In the genomic region with DNA sequence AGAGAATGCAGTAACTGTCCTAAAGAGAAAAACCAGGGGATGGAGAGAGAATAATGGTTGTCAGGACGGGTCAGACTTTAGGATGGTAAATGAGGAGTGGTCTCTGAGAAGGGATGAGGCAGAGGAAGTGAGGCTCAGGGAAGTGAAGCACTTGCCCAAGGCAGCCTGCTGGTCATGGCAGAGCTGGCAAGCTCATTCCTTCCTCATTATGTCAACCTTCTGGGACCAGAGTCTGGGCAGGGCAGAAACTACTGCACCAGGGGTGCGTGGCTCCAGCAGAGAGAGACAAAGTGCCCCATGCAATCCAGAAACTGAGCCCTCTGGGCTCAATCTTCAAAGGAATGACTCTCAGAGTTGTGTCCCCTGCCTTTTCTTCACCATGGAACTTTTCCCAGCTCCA, we compare ENCODE assay signal across 19 cellular contexts. TPM values are rescaled to one million over a fixed set of nuclear protein-coding genes. Genes with fewer than 3 reads are reported as not detected.
"Had no signal": no experiment of that assay in that cellular context is flagged by ENCODE, and none has a peak within 500 bp of the region (broad histone marks: within the 10 kb centered on the region; RNA-seq: fewer than 3 reads in every experiment).

No MANE protein-coding gene starts in this region.

RNA-seq across cellular contexts. Expression of a gene that starts 27.5 kb away (rescaled TPM):
- total RNA-seq: activated naive CD4-positive, alpha-beta T cell treated with anti-CD3 and anti-CD28 coated beads for 36 hours; activated naive CD4-positive, alpha-beta T cell treated with anti-CD3 and anti-CD28 coated beads, Interleukin-2, amount 50 U/mL, for 72 hours; activated naive CD8-positive, alpha-beta T cell treated with anti-CD3 and anti-CD28 coated beads for 36 hours; activated naive CD8-positive, alpha-beta T cell treated with anti-CD3 and anti-CD28 coated beads, Interleukin-2, amount 10 ng/mL, durations not matched to agents 7 days and 5 days; activated T-cell treated with anti-CD3 and anti-CD28 coated beads, Interleukin-2, amount 50 U/mL, for 4 hours; activated T-cell treated with anti-CD3 and anti-CD28 coated beads, Interleukin-2, amount 50 U/mL, for 72 hours; activated T-helper 1 cell treated with anti-CD3 and anti-CD28 coated beads, Interleukin-12 subunit alpha, Interleukin-12 subunit beta, Interleukin-2, Interleukin-4 antibody, amounts not matched to agents 30 ng/mL and 10 ng/mL and 1 ng/mL, durations not matched to agents 14 hours and 24 hours and 36 hours; activated T-helper 17 cell treated with anti-CD3 and anti-CD28 coated beads, Interleukin-2, amount 50 U/mL, for 72 hours; activated T-helper 2 cell treated with anti-CD3 and anti-CD28 coated beads, Interferon-gamma antibody, Interleukin-2, Interleukin-4, amounts not matched to agents 10 μg/mL and 5 μg/mL and 100 μg/mL, durations not matched to agents 14 hours and 24 hours and 36 hours; adrenal gland; aorta; ascending aorta; astrocyte; body of pancreas; breast epithelium; bronchial epithelial cell; cardiac muscle cell; cardiac septum had no signal
- polyA plus RNA-seq: adipose tissue, adrenal gland, cardiac muscle cell had no signal

RNA-seq across cellular contexts. Expression of a gene that starts 53.6 kb away (rescaled TPM):
- total RNA-seq: activated naive CD4-positive, alpha-beta T cell treated with anti-CD3 and anti-CD28 coated beads for 36 hours; activated naive CD4-positive, alpha-beta T cell treated with anti-CD3 and anti-CD28 coated beads, Interleukin-2, amount 50 U/mL, for 72 hours; activated naive CD8-positive, alpha-beta T cell treated with anti-CD3 and anti-CD28 coated beads for 36 hours; activated naive CD8-positive, alpha-beta T cell treated with anti-CD3 and anti-CD28 coated beads, Interleukin-2, amount 10 ng/mL, durations not matched to agents 7 days and 5 days; activated T-cell treated with anti-CD3 and anti-CD28 coated beads, Interleukin-2, amount 50 U/mL, for 4 hours; activated T-cell treated with anti-CD3 and anti-CD28 coated beads, Interleukin-2, amount 50 U/mL, for 72 hours; activated T-helper 1 cell treated with anti-CD3 and anti-CD28 coated beads, Interleukin-12 subunit alpha, Interleukin-12 subunit beta, Interleukin-2, Interleukin-4 antibody, amounts not matched to agents 30 ng/mL and 10 ng/mL and 1 ng/mL, durations not matched to agents 14 hours and 24 hours and 36 hours; activated T-helper 17 cell treated with anti-CD3 and anti-CD28 coated beads, Interleukin-2, amount 50 U/mL, for 72 hours; activated T-helper 2 cell treated with anti-CD3 and anti-CD28 coated beads, Interferon-gamma antibody, Interleukin-2, Interleukin-4, amounts not matched to agents 10 μg/mL and 5 μg/mL and 100 μg/mL, durations not matched to agents 14 hours and 24 hours and 36 hours; aorta; ascending aorta; astrocyte; body of pancreas; breast epithelium; bronchial epithelial cell; cardiac septum had no signal
- polyA plus RNA-seq: adrenal gland, aorta had no signal
